Comparison of ENCODE assay signal across 3 cellular contexts in the genomic region with DNA sequence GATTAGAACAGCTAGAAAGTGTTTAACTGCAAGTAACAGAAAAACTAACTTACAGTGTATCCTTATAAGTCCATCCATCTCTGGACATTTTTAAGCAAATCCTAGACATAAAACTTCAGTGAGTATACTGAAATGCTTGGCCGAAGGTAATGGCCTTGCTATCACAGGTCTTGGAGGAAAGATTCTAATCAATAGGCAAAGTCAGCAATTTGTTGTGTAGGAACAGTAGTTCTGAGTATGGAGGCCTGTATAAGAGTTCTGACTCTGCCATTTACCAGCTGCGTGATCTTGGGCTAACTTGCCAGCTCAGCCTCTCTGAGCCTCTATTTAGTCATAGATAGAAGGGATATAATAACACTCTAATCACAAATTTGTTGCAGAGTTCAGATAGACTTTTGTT.
TF ChIP-seq lines count a peak whose summit lies in the region.

No MANE protein-coding gene starts in this region.

TF ChIP-seq in HepG2, 621 proteins besides CTCF, POLR2A, EP300 and RAD21:
- TF ChIP-seq MAFK (conservative IDR thresholded peaks at IDR 0.05 in 1 of 2, IDR thresholded peaks at IDR 0.05 in 1 of 2; ENCODE audit: low read length in 2 of 2) (peak; percentile 51 to 62; a peak in 2 of 4 replicates), ZNF160 (CRISPR knock-in tag; IDR thresholded peaks at IDR 0.05) (no peak), MAFF (IDR thresholded peaks at IDR 0.05; ENCODE audit: low read depth, low read length) (peak; percentile 52; the same call in 1 of the 2 replicates)

TF ChIP-seq in IMR-90, 13 proteins besides CTCF, POLR2A, EP300 and RAD21:
- TF ChIP-seq MAZ (IDR thresholded peaks at IDR 0.05; ENCODE audit: borderline replicate concordance, low read depth, low read length) = no peak
- peak; percentile 28; the same call in 1 of the 2 replicates for TF ChIP-seq MAFK (IDR thresholded peaks at IDR 0.05; ENCODE audit: low read depth, low read length)

TF ChIP-seq in K562, 482 proteins besides CTCF, POLR2A, EP300 and RAD21:
- TF ChIP-seq SMAD1 (IDR thresholded peaks at IDR 0.05; ENCODE audit: low read depth, low read length, partially characterized antibody) (no peak), ZNF316 (IDR thresholded peaks at IDR 0.05) (0 out of 2 replicates have a peak, but pooled peaks have one; percentile 8)
